ENCODE assay signal across 8 cellular contexts in the genomic region with DNA sequence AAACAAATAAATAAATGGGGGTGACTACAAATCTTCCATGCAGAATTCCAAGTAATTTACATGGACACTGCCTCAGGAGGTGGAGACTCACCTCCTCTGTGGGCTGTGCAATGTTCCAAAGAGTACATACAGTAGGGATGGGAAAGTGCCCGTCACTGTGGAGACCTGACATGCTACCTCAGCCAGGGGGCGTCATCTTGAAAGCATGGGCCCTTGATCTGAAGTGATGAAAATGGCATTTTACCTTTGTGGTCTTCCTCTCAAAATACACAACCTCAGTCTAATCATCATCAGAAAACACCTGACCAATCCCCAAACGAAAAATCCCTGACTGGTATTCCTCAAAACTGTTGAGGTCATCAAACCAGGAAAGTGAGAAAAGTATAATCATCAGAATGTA. TPM values are rescaled to one million over a fixed set of nuclear protein-coding genes. Genes with fewer than 3 reads are reported as not detected.
DNase-seq lines count a peak whose midpoint lies in the region; ATAC-seq and TF ChIP-seq lines count a peak whose summit lies in the region.

No MANE protein-coding gene starts in this region.

- H3K4me3 Mint-ChIP-seq in stimulated activated naive CD8-positive, alpha-beta T cell treated with anti-CD3 and anti-CD28 coated beads, Interleukin-15, amount 100 ng/mL, for 72 hours = no peak overlapping the region

- CTCF ChIA-PET in GM10248 (lab: Yijun Ruan, JAX) = interaction anchor here (0.7 to 1.0 kb wide), 2 partner anchors 16 to 35 kb away, joined by 3 to 4 read pairs; no protein-coding TSS in a partner anchor

- no peak overlapping the region for H3K27ac Mint-ChIP-seq in stimulated activated naive CD8-positive, alpha-beta T cell treated with anti-CD3 and anti-CD28 coated beads, Interleukin-15, amount 100 ng/mL, for 72 hours

- H3K4me3 ChIP-seq in AG09309 (ENCODE audit: control insufficient read depth, low read depth, low read length) (no peak overlapping the region), Peyer's patch (no peak overlapping the region), SJCRH30 (no peak overlapping the region)

- H3K4me1 Mint-ChIP-seq in stimulated activated naive CD8-positive, alpha-beta T cell treated with anti-CD3 and anti-CD28 coated beads, Interleukin-15, amount 100 ng/mL, for 72 hours = peaks cover 18% of the 10 kb centered on the region

- no peak for DNase-seq in AG09309 (ENCODE audit: low read depth)
- peak; percentile 59 for DNase-seq in GM10248 (ENCODE audit: extremely low spot score)
- peak in 1 of 3 donors; percentile 61 for DNase-seq in Peyer's patch
- DNase-seq in epithelial cell of prostate (ENCODE audit: low read depth, low spot score) = no peak
- peak in 1 of 2 donors; percentile 34 for DNase-seq in stimulated activated naive CD8-positive, alpha-beta T cell treated with anti-CD3 and anti-CD28 coated beads, Interleukin-15, amount 100 ng/mL, for 72 hours
- no peak for DNase-seq in SJCRH30

- H3K4me1 ChIP-seq in Peyer's patch = no peaks in the 10 kb centered on the region
- H3K4me1 ChIP-seq in SJCRH30 = no peaks in the 10 kb centered on the region

- TF ChIP-seq CTCF in AG09309 (IDR thresholded peaks at IDR 0.05; ENCODE audit: control insufficient read depth, insufficient read depth, low read depth, low read length, missing control alignments) (peak; percentile 36), GM10248 (IDR thresholded peaks at IDR 0.05; ENCODE audit: control extremely low read depth, extremely low read depth, low read depth, missing control alignments) (peak; percentile 50), Peyer's patch (IDR thresholded peaks at IDR 0.05) (peak in 5 of 6 experiments; percentile 16 to 37 (median 28))

- no peaks in the 10 kb centered on the region for H3K9me3 Mint-ChIP-seq in stimulated activated naive CD8-positive, alpha-beta T cell treated with anti-CD3 and anti-CD28 coated beads, Interleukin-15, amount 100 ng/mL, for 72 hours

- peak; percentile 68 for ATAC-seq in stimulated activated naive CD8-positive, alpha-beta T cell treated with anti-CD3 and anti-CD28 coated beads, Interleukin-15, amount 100 ng/mL, for 72 hours
- no peak for ATAC-seq in GM18505 (IDR thresholded peaks at IDR 0.05; ENCODE audit: unreplicated experiment)
- ATAC-seq in HG02885 (IDR thresholded peaks at IDR 0.05; ENCODE audit: poor library complexity, unreplicated experiment) = no peak

- TF ChIP-seq POLR2A in Peyer's patch (IDR thresholded peaks at IDR 0.05) (no peak), GM18505 (IDR thresholded peaks at IDR 0.05; ENCODE audit: borderline replicate concordance, extremely low read depth, insufficient read depth, insufficient read length) (no peak)

- H3K36me3 ChIP-seq in Peyer's patch (peaks cover 0 to 6% (median 0%) of the 10 kb centered on the region in 3 donors), SJCRH30 (peaks cover 7% of the 10 kb centered on the region; the same call in 1 of the 2 replicates)

- H3K27me3 ChIP-seq in Peyer's patch = no peaks in the 10 kb centered on the region
- no peaks in the 10 kb centered on the region for H3K27me3 ChIP-seq in SJCRH30

- H3K27me3 Mint-ChIP-seq in stimulated activated naive CD8-positive, alpha-beta T cell treated with anti-CD3 and anti-CD28 coated beads, Interleukin-15, amount 100 ng/mL, for 72 hours = peaks cover 11% of the 10 kb centered on the region

- no peaks in the 10 kb centered on the region for H3K9me3 ChIP-seq in Peyer's patch
- no peaks in the 10 kb centered on the region for H3K9me3 ChIP-seq in SJCRH30 (replicated peaks)

- POLR2A ChIA-PET in GM10248 (lab: Yijun Ruan, JAX) = no interaction called here

- H3K27ac ChIP-seq in Peyer's patch (no peak overlapping the region), epithelial cell of prostate (peak overlapping the region; percentile 16), SJCRH30 (no peak overlapping the region)

RNA-seq across cellular contexts. Expression of a gene that starts 48.4 kb away (rescaled TPM):
- total RNA-seq in Peyer's patch = 10 to 100 TPM; 31.6 to 66.0 (median 50.7) TPM
- 76.2 and 89.3 TPM in 2 replicates for total RNA-seq in SJCRH30 (2014; rRNA removed; shearing (Covaris generic))
